8 cellular contexts compared by ENCODE assay signal in genomic region chr5:13215370-13215769, GRCh38.
"Had no signal": no experiment of that assay in that cellular context is flagged by ENCODE, and none has a peak within 500 bp of the region (broad histone marks: within the 10 kb centered on the region; RNA-seq: fewer than 3 reads in every experiment).

No MANE protein-coding gene starts in this region.

- FAIRE-seq: G401.6, GM12878, GM12891, GM12892, GM18507, GM19239 had no signal

- H3K4me3 ChIP-seq: GM12878 had no signal

- DNase-seq: GDM1, GF-D8 had no signal

- ATAC-seq: GM12878 had no signal
